1 cellular context compared by ENCODE assay signal in the genomic region with DNA sequence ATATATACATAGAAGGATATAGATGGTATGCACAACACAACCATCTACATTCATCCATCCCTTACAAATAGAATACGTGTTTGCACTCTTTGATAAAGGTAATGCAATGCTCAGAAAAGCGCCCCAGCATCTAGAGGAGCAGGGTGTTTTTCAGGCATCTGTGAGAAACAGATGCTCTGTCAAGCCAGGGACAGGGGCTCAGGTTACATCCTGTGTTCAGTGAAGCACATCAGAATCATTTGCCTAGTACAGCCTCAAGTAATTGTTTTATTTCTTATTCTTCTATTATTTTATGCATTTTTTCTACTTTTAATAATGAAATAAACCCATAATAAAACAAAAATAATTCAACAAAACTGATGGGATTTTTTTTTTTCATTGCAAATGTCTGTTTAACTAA.
TF ChIP-seq lines count a peak whose summit lies in the region.

No MANE protein-coding gene starts in this region.

TF ChIP-seq in IMR-90, 13 proteins besides CTCF, POLR2A, EP300 and RAD21:
- TF ChIP-seq ELK1 (IDR thresholded peaks at IDR 0.05; ENCODE audit: borderline replicate concordance, low read depth, low read length) (no peak), BHLHE40 (IDR thresholded peaks at IDR 0.05; ENCODE audit: low read depth, low read length) (no peak), RCOR1 (IDR thresholded peaks at IDR 0.05; ENCODE audit: insufficient replicate concordance, low read length) (no peak), MAZ (IDR thresholded peaks at IDR 0.05; ENCODE audit: borderline replicate concordance, low read depth, low read length) (no peak), CHD1 (IDR thresholded peaks at IDR 0.05; ENCODE audit: low read depth, low read length) (no peak), USF2 (IDR thresholded peaks at IDR 0.05; ENCODE audit: low read depth, low read length) (no peak), RFX5 (IDR thresholded peaks at IDR 0.05; ENCODE audit: low read depth, low read length) (no peak), MXI1 (IDR thresholded peaks at IDR 0.05; ENCODE audit: borderline replicate concordance, low read depth, low read length) (no peak), NFE2L2 (IDR thresholded peaks at IDR 0.05; ENCODE audit: low read depth, low read length) (no peak), CEBPB (IDR thresholded peaks at IDR 0.05; ENCODE audit: low read depth, low read length) (no peak), SMC3 (IDR thresholded peaks at IDR 0.05; ENCODE audit: low read depth, low read length) (no peak), FOS (IDR thresholded peaks at IDR 0.05; ENCODE audit: low read depth, low read length) (no peak), MAFK (IDR thresholded peaks at IDR 0.05; ENCODE audit: low read depth, low read length) (no peak)
